ENCODE assay signal across 8 cellular contexts in genomic region chr11:64240467-64241174, GRCh38. TPM values are rescaled to one million over a fixed set of nuclear protein-coding genes. Genes with fewer than 3 reads are reported as not detected.
A peak's percentile ranks its signal among the peaks of the same experiment; 100 is the strongest.
DNase-seq lines count a peak whose midpoint lies in the region; ATAC-seq and TF ChIP-seq lines count a peak whose summit lies in the region.

FKBP2 (plus strand) TSS chr11:64241095; CDS start chr11:64242388, 1,293 bp downstream.

- peak; percentile 34 for ATAC-seq in GM18499 (IDR thresholded peaks at IDR 0.05; ENCODE audit: insufficient read depth, unreplicated experiment)
- peak; percentile 41 for ATAC-seq in HG02938 (IDR thresholded peaks at IDR 0.05; ENCODE audit: unreplicated experiment)
- ATAC-seq in left ventricle myocardium superior, result peak; percentile 76

- TF ChIP-seq CTCF in uterus (IDR thresholded peaks at IDR 0.05), result peak in 2 of 4 experiments; percentile 18 to 19

- no peaks in the 10 kb centered on the region for H3K9me3 ChIP-seq in uterus

- intact Hi-C loops in left ventricle myocardium superior (cut with micrococcal nuclease) (no loop called here), uterus (cut with DNase I; ENCODE audit: low total_unique reads) (no loop called here)

- H3K27ac ChIP-seq in angular gyrus (ENCODE audit: low read depth, low read length) (peak within 1 kb of the TSS; percentile 96), uterus (peak within 1 kb of the TSS; percentile 95 to 99)

- peak within 1 kb of the TSS; percentile 61 to 87 for H3K4me3 ChIP-seq in uterus

- H3K36me3 ChIP-seq in uterus, result no peaks in the 10 kb centered on the region

- TF ChIP-seq POLR2A in uterus (IDR thresholded peaks at IDR 0.05), result peak; percentile 84 to 86

- peaks cover 0 to 10% of the 10 kb centered on the region in 2 donors for H3K4me1 ChIP-seq in uterus

- no peaks in the 10 kb centered on the region for H3K27me3 ChIP-seq in uterus

- DNase-seq in NCI-H187 (lab: John Stamatoyannopoulos, UW) (peak; percentile 88), T-helper 2 cell (peak; percentile 96 to 99 (median 98)), left ventricle myocardium superior (peak; percentile 99), pulmonary artery endothelial cell (ENCODE audit: low read depth, low spot score) (peak; percentile 80), uterus (peak; percentile 95 to 99)

RNA-seq across cellular contexts. Expression of gene FKBP2, which starts in this region (rescaled TPM):
- 50.0 TPM for total RNA-seq in left ventricle myocardium superior
- 62.8 and 91.5 TPM in 2 replicates for total RNA-seq in pulmonary artery endothelial cell
- 10 to 100 TPM; 22.3 to 74.0 (median 37.7) TPM for total RNA-seq in uterus

Comparison
In these comparisons a context has a peak if more than half of its experiments do, and no peak if none do; other contexts are left out.
1. Peak in every context shown above with its lines: DNase-seq, ATAC-seq, H3K4me3 ChIP-seq and H3K27ac ChIP-seq.